ENCODE assay signal across 1 cellular context in genomic region chr17:39952665-39953470, GRCh38.
TF ChIP-seq lines count a peak whose summit lies in the region.

No MANE protein-coding gene starts in this region.

TF ChIP-seq in HepG2, 621 proteins besides CTCF, POLR2A, EP300 and RAD21 (continued from another document):
- TF ChIP-seq ZHX2 (IDR thresholded peaks at IDR 0.05; ENCODE audit: low read depth), result no peak
- TF ChIP-seq ZHX2 (CRISPR knock-in tag; IDR thresholded peaks at IDR 0.05; ENCODE audit: borderline replicate concordance), result no peak
- TF ChIP-seq SMYD3 (CRISPR knock-in tag; IDR thresholded peaks at IDR 0.05), result no peak
- TF ChIP-seq THAP11 (CRISPR knock-in tag; IDR thresholded peaks at IDR 0.05), result peak; percentile 57
- TF ChIP-seq ZNF580 (CRISPR knock-in tag; IDR thresholded peaks at IDR 0.05; ENCODE audit: borderline replicate concordance, low read depth), result peak; percentile 64; the same call in 1 of the 2 replicates
- 0 out of 2 replicates have a peak, but pooled peaks have one; percentile 38 for TF ChIP-seq ZNF550 (CRISPR knock-in tag; IDR thresholded peaks at IDR 0.05; ENCODE audit: borderline replicate concordance)
- TF ChIP-seq ZNF574 (CRISPR knock-in tag; IDR thresholded peaks at IDR 0.05), result no peak
- 0 out of 2 replicates have a peak, but pooled peaks have one; percentile 56 for TF ChIP-seq ZNF414 (CRISPR knock-in tag; IDR thresholded peaks at IDR 0.05)
- TF ChIP-seq DNMT3B (CRISPR knock-in tag; conservative IDR thresholded peaks at IDR 0.05), result no peak
- TF ChIP-seq ZNF354B (CRISPR knock-in tag; IDR thresholded peaks at IDR 0.05), result peak; percentile 24; the same call in 1 of the 2 replicates
- TF ChIP-seq NPAS2 (CRISPR knock-in tag; IDR thresholded peaks at IDR 0.05; ENCODE audit: borderline replicate concordance), result no peak
- TF ChIP-seq IRF2 (CRISPR knock-in tag; IDR thresholded peaks at IDR 0.05), result 0 out of 2 replicates have a peak, but pooled peaks have one; percentile 19
- TF ChIP-seq ZNF331 (CRISPR knock-in tag; IDR thresholded peaks at IDR 0.05), result no peak
